8 cellular contexts compared by ENCODE assay signal in genomic region chr16:85798283-85798776, GRCh38. TPM values are rescaled to one million over a fixed set of nuclear protein-coding genes. Genes with fewer than 3 reads are reported as not detected.
DNase-seq lines count a peak whose midpoint lies in the region; ATAC-seq, FAIRE-seq and TF ChIP-seq lines count a peak whose summit lies in the region.

No MANE protein-coding gene starts in this region.

- TF ChIP-seq POLR2A in GM12891 (IDR thresholded peaks at IDR 0.05; ENCODE audit: low read depth, low read length): no peak

- POLR2A ChIA-PET in Panc1 (lab: Charles Lee): no interaction called here

- intact Hi-C loops in Panc1 (cut with micrococcal nuclease; ENCODE audit: unreplicated experiment) (no loop called here), psoas muscle (cut with DNase I) (no loop called here)

- no peak overlapping the region; the same call in 1 of the 2 replicates for H2AFZ ChIP-seq in DND-41 (ENCODE audit: low read depth, low read length)
- H2AFZ ChIP-seq in fibroblast of lung (ENCODE audit: low read length): no peak overlapping the region

- H3K4me2 ChIP-seq in DND-41 (ENCODE audit: insufficient read depth, low read length) (peak overlapping the region; percentile 93), fibroblast of lung (ENCODE audit: extremely low read depth, insufficient read depth, low read length) (peak overlapping the region; percentile 96)

- H3K4me3 ChIP-seq in DND-41 (ENCODE audit: low read depth in 1 of 2, low read length in 2 of 2): peak overlapping the region; percentile 75 to 79
- peak overlapping the region; percentile 95 to 98 for H3K4me3 ChIP-seq in Panc1 (ENCODE audit: low read depth in 2 of 2, low read length in 2 of 2)
- peak overlapping the region; percentile 73 to 98 (median 85) for H3K4me3 ChIP-seq in fibroblast of lung (replicated peaks in 1 of 4; ENCODE audit: control extremely low read depth in 1 of 4, insufficient read depth in 1 of 4, low read depth in 3 of 4, low read length in 4 of 4)
- peak overlapping the region; percentile 100 for H3K4me3 ChIP-seq in psoas muscle

- no peak for DNase-seq in DND-41
- no peak for DNase-seq in Panc1 (ENCODE audit: low read depth, low spot score)
- no peak for DNase-seq in fibroblast of lung (ENCODE audit: low read depth in 2 of 2)
- DNase-seq in psoas muscle: no peak
- no peak for DNase-seq in NCI-H446 treated with DMSO at 0.1 percent for 48 hours (lab: John Stamatoyannopoulos, UW)
- DNase-seq in GM12891 (ENCODE audit: insufficient read length, low spot score): no peak
- DNase-seq in NCI-H524 treated with DMSO at 0.1 percent for 48 hours (lab: John Stamatoyannopoulos, UW): no peak

- in situ Hi-C loops in Panc1 (cut with HindIII; ENCODE audit: low pct_unique_long_range_greater_than_20kb, low sequenced_read_pairs): no loop called here

- no peaks in the 10 kb centered on the region for H3K27me3 ChIP-seq in DND-41 (ENCODE audit: insufficient read depth, low read length, poor library complexity)
- H3K27me3 ChIP-seq in Panc1 (ENCODE audit: control insufficient read depth, insufficient read depth, low read length): no peaks in the 10 kb centered on the region
- no peaks in the 10 kb centered on the region for H3K27me3 ChIP-seq in fibroblast of lung (ENCODE audit: control insufficient read depth, insufficient read depth, low read length)
- no peaks in the 10 kb centered on the region for H3K27me3 ChIP-seq in psoas muscle (ENCODE audit: insufficient read depth in 3 of 3, low read length in 2 of 3)

- no peak for FAIRE-seq in GM12891 (lab: Jason Lieb, UNC)

- peak overlapping the region; percentile 97 for H3K9ac ChIP-seq in DND-41 (ENCODE audit: low read depth, low read length)
- H3K9ac ChIP-seq in fibroblast of lung (ENCODE audit: insufficient read depth, low read length): peak overlapping the region; percentile 85

- TF ChIP-seq CTCF in DND-41 (IDR thresholded peaks at IDR 0.05; ENCODE audit: borderline replicate concordance, extremely low read depth, low read length, poor library complexity, severe bottlenecking): no peak
- TF ChIP-seq CTCF in Panc1 (IDR thresholded peaks at IDR 0.05): no peak
- no peak for TF ChIP-seq CTCF in fibroblast of lung (conservative IDR thresholded peaks at IDR 0.05 in 1 of 2, IDR thresholded peaks at IDR 0.05 in 1 of 2; ENCODE audit: low read depth in 1 of 2, low read length in 2 of 2)
- TF ChIP-seq CTCF in psoas muscle (IDR thresholded peaks at IDR 0.05): no peak

- H3K4me1 ChIP-seq in DND-41 (ENCODE audit: insufficient read depth, low read length): peaks cover 54% of the 10 kb centered on the region
- no peaks in the 10 kb centered on the region for H3K4me1 ChIP-seq in Panc1 (ENCODE audit: control insufficient read depth, insufficient read depth, low read length)
- peaks cover 3% of the 10 kb centered on the region for H3K4me1 ChIP-seq in fibroblast of lung (ENCODE audit: control insufficient read depth, extremely low read depth, insufficient read depth, low read length)
- H3K4me1 ChIP-seq in psoas muscle: peaks cover 29% of the 10 kb centered on the region

- H4K20me1 ChIP-seq in DND-41 (ENCODE audit: insufficient read depth, low read length): peaks cover 70% of the 10 kb centered on the region
- H4K20me1 ChIP-seq in fibroblast of lung (ENCODE audit: control insufficient read depth, extremely low read depth, insufficient read depth, low read length): no peaks in the 10 kb centered on the region

- 22 to 25% (median 24%) methylated on average over 17 of the region's 17 CpGs for WGBS in psoas muscle, 3 donors

- H3K9me3 ChIP-seq in DND-41 (ENCODE audit: insufficient read depth, low read length, severe bottlenecking): no peaks in the 10 kb centered on the region
- no peaks in the 10 kb centered on the region for H3K9me3 ChIP-seq in Panc1 (ENCODE audit: control insufficient read depth, insufficient read depth, low read depth, low read length)
- H3K9me3 ChIP-seq in fibroblast of lung (ENCODE audit: control insufficient read depth, insufficient read depth, low read depth, low read length): no peaks in the 10 kb centered on the region
- no peaks in the 10 kb centered on the region for H3K9me3 ChIP-seq in psoas muscle

- no TSS peak for BruUV-seq in Panc1 (replicated peaks; lab: Mats Ljungman, UMichigan)

- CTCF ChIA-PET in Panc1 (lab: Charles Lee): no interaction called here

- H3K79me2 ChIP-seq in DND-41 (ENCODE audit: insufficient read depth, low read length): peaks cover 94% of the 10 kb centered on the region
- H3K79me2 ChIP-seq in fibroblast of lung (ENCODE audit: control insufficient read depth, insufficient read depth, low read length): peaks cover 82% of the 10 kb centered on the region

- H3K27ac ChIP-seq in DND-41 (ENCODE audit: low read length): peak overlapping the region; percentile 57
- peak overlapping the region; percentile 88 for H3K27ac ChIP-seq in Panc1 (ENCODE audit: low read length)
- peak overlapping the region; percentile 78 for H3K27ac ChIP-seq in fibroblast of lung (ENCODE audit: insufficient read depth, low read length)
- no peak overlapping the region for H3K27ac ChIP-seq in psoas muscle

- H3K36me3 ChIP-seq in DND-41 (ENCODE audit: insufficient read depth, low read length) (peaks cover 66% of the 10 kb centered on the region), Panc1 (ENCODE audit: control insufficient read depth, insufficient read depth, low read length) (peaks cover 25% of the 10 kb centered on the region), fibroblast of lung (ENCODE audit: control insufficient read depth, insufficient read depth, low read length) (peaks cover 20% of the 10 kb centered on the region), psoas muscle (ENCODE audit: insufficient read depth in 1 of 2, low read depth in 1 of 2) (peaks cover 4 to 66% of the 10 kb centered on the region in 2 donors)

- ATAC-seq in DND-41 (ENCODE audit: insufficient read depth, low read depth) (no peak), Panc1 (no peak), psoas muscle (no peak), HG03175 (IDR thresholded peaks at IDR 0.05; ENCODE audit: unreplicated experiment) (no peak)

TF ChIP-seq in GM12891, 5 proteins besides CTCF, POLR2A, EP300 and RAD21:
- TF ChIP-seq SPI1 (IDR thresholded peaks at IDR 0.05; ENCODE audit: low read depth, low read length): no peak
- no peak for TF ChIP-seq POU2F2 (IDR thresholded peaks at IDR 0.05; ENCODE audit: low read depth, low read length)
- TF ChIP-seq PAX5 (IDR thresholded peaks at IDR 0.05; ENCODE audit: insufficient read depth, low read length, severe bottlenecking): no peak
- no peak for TF ChIP-seq POLR2AphosphoS5 (IDR thresholded peaks at IDR 0.05; ENCODE audit: low read depth, low read length)
- TF ChIP-seq TAF1 (IDR thresholded peaks at IDR 0.05; ENCODE audit: low read depth, low read length): no peak

RNA-seq across cellular contexts. Expression of gene EMC8, which starts 1.0 kb away (rescaled TPM):
- 39.1 TPM for total RNA-seq in Panc1 (2021; ENCODE audit: unreplicated experiment)
- 50.8 TPM for polyA plus RNA-seq in Panc1 (2012; ENCODE audit: insufficient read length)
- total RNA-seq in fibroblast of lung: 22.6 and 25.1 TPM in 2 replicates
- polyA plus RNA-seq in fibroblast of lung: 25.9 and 35.1 TPM in 2 replicates
- polyA plus RNA-seq in fibroblast of lung (2012): 21.4 and 32.5 TPM in 2 replicates
- polyA minus RNA-seq in fibroblast of lung (ENCODE audit: low replicate concordance): 26.6 and 103 TPM in 2 replicates
- total RNA-seq in psoas muscle: 10 to 100 TPM; 17.2 to 32.9 (median 21.2) TPM
- polyA plus RNA-seq in psoas muscle: 10 to 100 TPM; 16.4 to 41.6 (median 35.9) TPM
- polyA plus RNA-seq in GM12891 (2012; ENCODE audit: low read depth, missing spikeins): 15.3 TPM

RNA-seq across cellular contexts. Expression of gene COX4I1, which starts 1.2 kb away (rescaled TPM):
- 429 TPM for total RNA-seq in Panc1 (2021; ENCODE audit: unreplicated experiment)
- polyA plus RNA-seq in Panc1 (2012; ENCODE audit: insufficient read length): 533 TPM
- total RNA-seq in fibroblast of lung: 442 and 484 TPM in 2 replicates
- 597 and 653 TPM in 2 replicates for polyA plus RNA-seq in fibroblast of lung
- 682 and 746 TPM in 2 replicates for polyA plus RNA-seq in fibroblast of lung (2012)
- polyA minus RNA-seq in fibroblast of lung (ENCODE audit: low replicate concordance): 141 and 213 TPM in 2 replicates
- total RNA-seq in psoas muscle: 1,000 to 10,000 TPM in 1 of 4 donors, 100 to 1,000 TPM in 3; 627 to 1,031 (median 770) TPM
- 1,000 to 10,000 TPM; 1,066 to 1,800 (median 1,530) TPM for polyA plus RNA-seq in psoas muscle
- 931 TPM for polyA plus RNA-seq in GM12891 (2012; ENCODE audit: low read depth, missing spikeins)

RNA-seq across cellular contexts. Expression of gene C16orf74, which starts 47.4 kb away (rescaled TPM):
- total RNA-seq in Panc1 (2021; ENCODE audit: unreplicated experiment) (1.5 TPM), fibroblast of lung (5.4 and 6.4 TPM in 2 replicates), psoas muscle (under 1 TPM in 2 of 4 donors, not detected in 2; 0.21 to 0.75 TPM)
- polyA plus RNA-seq in Panc1 (2012; ENCODE audit: insufficient read length): 2.3 TPM
- polyA plus RNA-seq in fibroblast of lung (3.2 and 4.6 TPM in 2 replicates), psoas muscle (1 to 10 TPM in 1 of 3 donors, under 1 TPM in 2; 0.13 to 3.8 (median 0.24) TPM)
- polyA plus RNA-seq in fibroblast of lung (2012): 8.0 and 9.6 TPM in 2 replicates
- polyA minus RNA-seq in fibroblast of lung (ENCODE audit: low replicate concordance): 0.35 and 2.3 TPM in 2 replicates
- 7.5 TPM for polyA plus RNA-seq in GM12891 (2012; ENCODE audit: low read depth, missing spikeins)
